ENCODE assay signal across 8 cellular contexts in the genomic region with DNA sequence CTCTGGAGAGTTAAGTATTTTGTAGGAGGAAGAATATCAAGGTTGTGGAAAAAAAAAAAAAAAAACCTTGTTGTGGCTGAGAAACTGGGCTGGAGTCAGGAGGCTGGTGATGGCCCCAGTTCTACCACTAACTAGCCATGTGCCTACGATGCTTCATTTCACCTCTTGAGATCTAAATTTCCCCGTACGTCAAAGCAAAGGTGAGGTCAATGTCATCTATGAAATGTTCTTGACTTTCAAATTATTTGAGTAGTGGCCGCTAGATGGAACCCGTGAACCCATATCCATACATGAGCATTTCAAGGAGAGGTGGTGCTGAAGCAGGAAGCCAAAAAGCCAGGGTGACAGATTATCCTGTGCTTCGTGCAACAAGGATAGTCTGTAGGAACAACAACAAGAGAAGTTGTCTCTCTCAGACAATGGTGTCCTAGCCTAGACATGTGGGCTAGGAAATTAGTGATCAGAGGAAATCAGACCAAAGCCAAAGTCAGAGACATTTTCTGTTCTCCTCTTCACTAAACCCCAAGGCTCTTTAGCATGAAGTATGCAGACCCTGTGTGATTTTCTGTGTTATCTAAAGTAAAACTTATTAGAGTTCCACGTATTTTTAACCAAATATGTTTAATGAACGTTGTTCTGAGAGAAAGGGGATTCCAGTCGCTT.
DNase-seq lines count a peak whose midpoint lies in the region; ATAC-seq, FAIRE-seq and TF ChIP-seq lines count a peak whose summit lies in the region.

No MANE protein-coding gene starts in this region.

- peak; percentile 75 for DNase-seq in activated CD8-positive, alpha-beta memory T cell treated with anti-CD3 and anti-CD28 coated beads, Interleukin-2, amount 10 ng/mL, durations not matched to agents 7 days and 5 days
- no peak for DNase-seq in activated CD8-positive, alpha-beta memory T cell treated with anti-CD3 and anti-CD28 coated beads for 24 hours
- peak; percentile 56 for DNase-seq in HCT116 (ENCODE audit: low read depth, low spot score)
- peak; percentile 26 for DNase-seq in NCI-H128 (lab: John Stamatoyannopoulos, UW; ENCODE audit: unreplicated experiment)
- no peak for DNase-seq in breast epithelium (ENCODE audit: low spot score in 2 of 2)
- peak; percentile 11 for DNase-seq in keratinocyte (ENCODE audit: low read depth, low spot score)
- DNase-seq in stimulated activated effector memory CD8-positive, alpha-beta T cell treated with anti-CD3 and anti-CD28 coated beads, Interleukin-12 subunit alpha, Interleukin-12 subunit beta, amount 100 ng/mL, for 72 hours (ENCODE audit: low spot score in 2 of 2): peak in 1 of 2 donors; percentile 64

- H3K27me3 Mint-ChIP-seq in activated CD8-positive, alpha-beta memory T cell treated with anti-CD3 and anti-CD28 coated beads, Interleukin-2, amount 10 ng/mL, durations not matched to agents 7 days and 5 days: peaks cover 24% of the 10 kb centered on the region

- no peaks in the 10 kb centered on the region for H3K9me3 ChIP-seq in HCT116 (ENCODE audit: control insufficient read depth in 1 of 2, insufficient read depth in 1 of 2, low read depth in 1 of 2, low read length in 2 of 2)
- no peaks in the 10 kb centered on the region for H3K9me3 ChIP-seq in breast epithelium
- no peaks in the 10 kb centered on the region for H3K9me3 ChIP-seq in keratinocyte (ENCODE audit: control insufficient read depth, low read depth, low read length)

- no peaks in the 10 kb centered on the region for H3K36me3 ChIP-seq in HCT116 (ENCODE audit: control insufficient read depth in 1 of 2, insufficient read depth in 2 of 2, low read length in 2 of 2)
- no peaks in the 10 kb centered on the region for H3K36me3 ChIP-seq in breast epithelium
- H3K36me3 ChIP-seq in keratinocyte (ENCODE audit: control insufficient read depth in 2 of 2, extremely low read depth in 1 of 2, insufficient read depth in 2 of 2, low read length in 2 of 2): no peaks in the 10 kb centered on the region

- H3K4me3 ChIP-seq in HCT116 (replicated peaks in 1 of 2; ENCODE audit: low read depth in 1 of 2, low read length in 2 of 2) (no peak overlapping the region), breast epithelium (no peak overlapping the region), keratinocyte (ENCODE audit: control insufficient read depth in 2 of 3, extremely low read depth in 1 of 3, insufficient read depth in 2 of 3, low read depth in 1 of 3, low read length in 3 of 3) (no peak overlapping the region)

- H3K4me1 ChIP-seq in HCT116 (ENCODE audit: control insufficient read depth in 1 of 2, insufficient read depth in 2 of 2, low read length in 2 of 2) (no peaks in the 10 kb centered on the region), breast epithelium (no peaks in the 10 kb centered on the region), keratinocyte (ENCODE audit: control insufficient read depth, extremely low read depth, insufficient read depth, low read length) (peaks cover 5% of the 10 kb centered on the region)

- H2AFZ ChIP-seq in HCT116 (ENCODE audit: low read depth, low read length, poor library complexity, severe bottlenecking): no peak overlapping the region
- no peak overlapping the region for H2AFZ ChIP-seq in keratinocyte (ENCODE audit: control insufficient read depth, low read length)

- H3K4me1 Mint-ChIP-seq in activated CD8-positive, alpha-beta memory T cell treated with anti-CD3 and anti-CD28 coated beads, Interleukin-2, amount 10 ng/mL, durations not matched to agents 7 days and 5 days: peaks cover 17% of the 10 kb centered on the region
- H3K4me1 Mint-ChIP-seq in stimulated activated effector memory CD8-positive, alpha-beta T cell treated with anti-CD3 and anti-CD28 coated beads, Interleukin-12 subunit alpha, Interleukin-12 subunit beta, amount 100 ng/mL, for 72 hours: peaks cover 7% of the 10 kb centered on the region

- peak; percentile 61 for TF ChIP-seq RAD21 in HCT116 (IDR thresholded peaks at IDR 0.05; ENCODE audit: low read depth)

- CTCF ChIA-PET in activated CD8-positive, alpha-beta memory T cell treated with anti-CD3 and anti-CD28 coated beads, Interleukin-2, amount 10 ng/mL, durations not matched to agents 7 days and 5 days (lab: Charles Lee): interaction anchor here (0.7 to 2.3 kb wide), 3 partner anchors 8 to 454 kb away, joined by 4 to 10 read pairs (median 5); no protein-coding TSS in a partner anchor
- CTCF ChIA-PET in HCT116 (lab: Charles Lee): interaction anchor here (2.5 kb wide), 1 partner anchor 478 kb away, joined by 14 read pairs; no protein-coding TSS in a partner anchor

- H3K27ac ChIP-seq in HCT116 (ENCODE audit: low read depth, low read length): no peak overlapping the region
- no peak overlapping the region for H3K27ac ChIP-seq in breast epithelium
- no peak overlapping the region for H3K27ac ChIP-seq in keratinocyte (ENCODE audit: control insufficient read depth, insufficient read depth, low read length)

- TF ChIP-seq POLR2A in HCT116 (IDR thresholded peaks at IDR 0.05; ENCODE audit: borderline replicate concordance, extremely low read depth, insufficient read depth, insufficient read length): no peak
- TF ChIP-seq POLR2A in breast epithelium (IDR thresholded peaks at IDR 0.05): no peak

- H3K79me2 ChIP-seq in HCT116 (ENCODE audit: insufficient read depth, low read length) (no peaks in the 10 kb centered on the region), keratinocyte (ENCODE audit: control insufficient read depth, insufficient read depth, low read length) (no peaks in the 10 kb centered on the region)

- POLR2A ChIA-PET in HCT116 (lab: Charles Lee): no interaction called here

- RAD21 ChIA-PET in HCT116 (lab: Charles Lee; ENCODE audit: low non-redundant PET in 1 of 2, low total read pairs in 2 of 2, uncharacterized antibody in 2 of 2, unreplicated experiment in 2 of 2): interaction anchor here in 1 of 2 experiments (0.5 to 0.6 kb wide), 2 partner anchors 449 to 816 kb away, joined by 4 read pairs; no protein-coding TSS in a partner anchor

- BruUV-seq in HCT116 (replicated peaks; lab: Mats Ljungman, UMichigan): no TSS peak

- no peak overlapping the region for H3K4me3 Mint-ChIP-seq in activated CD8-positive, alpha-beta memory T cell treated with anti-CD3 and anti-CD28 coated beads, Interleukin-2, amount 10 ng/mL, durations not matched to agents 7 days and 5 days
- H3K4me3 Mint-ChIP-seq in stimulated activated effector memory CD8-positive, alpha-beta T cell treated with anti-CD3 and anti-CD28 coated beads, Interleukin-12 subunit alpha, Interleukin-12 subunit beta, amount 100 ng/mL, for 72 hours: no peak overlapping the region

- TF ChIP-seq CTCF in HCT116 (IDR thresholded peaks at IDR 0.05 in 2 of 3, conservative IDR thresholded peaks at IDR 0.05 in 1 of 3; ENCODE audit: borderline replicate concordance in 1 of 3, insufficient read depth in 1 of 3, low read depth in 2 of 3, low read length in 2 of 3) (peak; percentile 52 to 68 (median 64); a peak in 5 of 6 replicates), breast epithelium (IDR thresholded peaks at IDR 0.05) (peak; percentile 45 to 55 (median 53)), keratinocyte (optimal IDR thresholded peaks at IDR 0.05 in 1 of 3, IDR thresholded peaks at IDR 0.05 in 1 of 3, conservative IDR thresholded peaks at IDR 0.05 in 1 of 3; ENCODE audit: extremely low read depth in 1 of 3, insufficient read depth in 2 of 3, low read length in 3 of 3) (peak; percentile 54 to 65 (median 62))

- no peaks in the 10 kb centered on the region for H3K9me1 ChIP-seq in keratinocyte (ENCODE audit: control insufficient read depth, extremely low read depth, insufficient read depth, low read length)

- intact Hi-C loops in HCT116 (cut with micrococcal nuclease) (loop anchor here (1.0 to 10.0 kb wide), 2 partner anchors 479 to 1151 kb away; no protein-coding TSS in a partner anchor), breast epithelium (cut with DNase I; ENCODE audit: low total_unique reads) (no loop called here)

- peak; percentile 81 for FAIRE-seq in keratinocyte (lab: Jason Lieb, UNC)

- peak overlapping the region; percentile 8; the same call in 1 of the 2 replicates for H3K4me2 ChIP-seq in HCT116 (ENCODE audit: low read length)
- no peak overlapping the region for H3K4me2 ChIP-seq in keratinocyte (ENCODE audit: control insufficient read depth, extremely low read depth, insufficient read depth, low read depth, low read length)

- no peaks in the 10 kb centered on the region for H3K36me3 Mint-ChIP-seq in activated CD8-positive, alpha-beta memory T cell treated with anti-CD3 and anti-CD28 coated beads, Interleukin-2, amount 10 ng/mL, durations not matched to agents 7 days and 5 days
- H3K36me3 Mint-ChIP-seq in stimulated activated effector memory CD8-positive, alpha-beta T cell treated with anti-CD3 and anti-CD28 coated beads, Interleukin-12 subunit alpha, Interleukin-12 subunit beta, amount 100 ng/mL, for 72 hours: no peaks in the 10 kb centered on the region

- H4K20me1 ChIP-seq in HCT116 (ENCODE audit: insufficient read depth) (no peaks in the 10 kb centered on the region), keratinocyte (ENCODE audit: control insufficient read depth, extremely low read depth, insufficient read depth, low read length) (no peaks in the 10 kb centered on the region)

- dilution Hi-C loops in keratinocyte (cut with MboI; ENCODE audit: extremely low pct_ligation_motif_present, low sequenced_read_pairs): no loop called here

- ATAC-seq in activated CD8-positive, alpha-beta memory T cell treated with anti-CD3 and anti-CD28 coated beads, Interleukin-2, amount 10 ng/mL, durations not matched to agents 7 days and 5 days: peak; percentile 85
- ATAC-seq in HCT116 (peak; percentile 88), SK-N-SH treated with all-trans-retinoic acid at 6 μM for 48 hours (peak; percentile 84)
- ATAC-seq in stimulated activated effector memory CD8-positive, alpha-beta T cell treated with anti-CD3 and anti-CD28 coated beads, Interleukin-12 subunit alpha, Interleukin-12 subunit beta, amount 100 ng/mL, for 72 hours: peak; percentile 70

- H3K9ac ChIP-seq in HCT116 (ENCODE audit: low read length) (no peak overlapping the region), keratinocyte (ENCODE audit: control insufficient read depth, extremely low read depth, insufficient read depth, low read length) (no peak overlapping the region)

- H3K27me3 ChIP-seq in HCT116 (ENCODE audit: insufficient read depth, low read length) (peaks cover 44% of the 10 kb centered on the region), breast epithelium (no peaks in the 10 kb centered on the region), keratinocyte (ENCODE audit: control insufficient read depth, extremely low read depth, insufficient read depth, low read length) (peaks cover 30% of the 10 kb centered on the region)

- no peak overlapping the region for H3K27ac Mint-ChIP-seq in activated CD8-positive, alpha-beta memory T cell treated with anti-CD3 and anti-CD28 coated beads, Interleukin-2, amount 10 ng/mL, durations not matched to agents 7 days and 5 days
- no peak overlapping the region for H3K27ac Mint-ChIP-seq in stimulated activated effector memory CD8-positive, alpha-beta T cell treated with anti-CD3 and anti-CD28 coated beads, Interleukin-12 subunit alpha, Interleukin-12 subunit beta, amount 100 ng/mL, for 72 hours

- H3K9me2 ChIP-seq in HCT116 (ENCODE audit: insufficient read depth): no peaks in the 10 kb centered on the region

- H3K9me3 Mint-ChIP-seq in activated CD8-positive, alpha-beta memory T cell treated with anti-CD3 and anti-CD28 coated beads, Interleukin-2, amount 10 ng/mL, durations not matched to agents 7 days and 5 days (ENCODE audit: low read depth): no peaks in the 10 kb centered on the region
- H3K9me3 Mint-ChIP-seq in stimulated activated effector memory CD8-positive, alpha-beta T cell treated with anti-CD3 and anti-CD28 coated beads, Interleukin-12 subunit alpha, Interleukin-12 subunit beta, amount 100 ng/mL, for 72 hours: no peaks in the 10 kb centered on the region

Comparison
In these comparisons a context has a peak if more than half of its experiments do, and no peak if none do; other contexts are left out.
1. DNase-seq: peak in activated CD8-positive, alpha-beta memory T cell treated with anti-CD3 and anti-CD28 coated beads, Interleukin-2, amount 10 ng/mL, durations not matched to agents 7 days and 5 days (single experiment), HCT116 (single experiment), NCI-H128 (single experiment) and keratinocyte (single experiment); none in activated CD8-positive, alpha-beta memory T cell treated with anti-CD3 and anti-CD28 coated beads for 24 hours (single experiment) and breast epithelium (0 of 2).
2. Peak in every context shown above with its lines, with median percentiles within 50 percentile points of each other: ATAC-seq and CTCF ChIP-seq.